7 cellular contexts compared by ENCODE assay signal in genomic region chr2:44171442-44171841, GRCh38. TPM values are rescaled to one million over a fixed set of nuclear protein-coding genes. Genes with fewer than 3 reads are reported as not detected.
DNase-seq lines count a peak whose midpoint lies in the region; ATAC-seq and TF ChIP-seq lines count a peak whose summit lies in the region.
"Not testable (repeated sequence)": the region's sequence is repeated elsewhere in the genome, so short reads cannot be mapped to it uniquely, and the experiment has no call there.

No MANE protein-coding gene starts in this region.

- not testable (repeated sequence) for H4K20me1 ChIP-seq in H9 (ENCODE audit: control insufficient read depth, insufficient read depth, insufficient read length)

- not testable (repeated sequence) for H3K36me3 ChIP-seq in RWPE2 (ENCODE audit: low read depth)

- not testable (repeated sequence) for H4K8ac ChIP-seq in H9 (replicated peaks; ENCODE audit: insufficient read length, low read depth, low read length)

- not testable (repeated sequence) for H3K14ac ChIP-seq in H9 (ENCODE audit: insufficient read depth, low read length)

- TF ChIP-seq CTCF in H9 (conservative IDR thresholded peaks at IDR 0.05); RWPE2 (IDR thresholded peaks at IDR 0.05; ENCODE audit: poor library complexity, severe bottlenecking): not testable (repeated sequence)

- not testable (repeated sequence) for H3K9me3 ChIP-seq in H9 (ENCODE audit: control insufficient read depth, low read depth, low read length); RWPE2 (ENCODE audit: severe bottlenecking); right cardiac atrium (ENCODE audit: control insufficient read depth, low read length)

- not testable (repeated sequence) for H4K91ac ChIP-seq in H9 (ENCODE audit: insufficient read length, low read depth, low read length)

- not testable (repeated sequence) for H3K79me1 ChIP-seq in H9 (ENCODE audit: insufficient read depth, low read depth, low read length, poor library complexity, severe bottlenecking)

- not testable (repeated sequence) for H3K18ac ChIP-seq in H9 (ENCODE audit: insufficient read length, low read depth, low read length)

- not testable (repeated sequence) for H3K4me1 ChIP-seq in H9 (ENCODE audit: insufficient read depth, low read length); right cardiac atrium (ENCODE audit: control insufficient read depth, insufficient read depth, low read length)
- peaks cover 23% of the 10 kb centered on the region for H3K4me1 ChIP-seq in RWPE2 (ENCODE audit: insufficient read depth, poor library complexity, severe bottlenecking)

- H2BK5ac ChIP-seq in H9 (ENCODE audit: insufficient read length, low read length) = not testable (repeated sequence)

- peak overlapping the region; percentile 65 for H3K9ac ChIP-seq in H9 (ENCODE audit: extremely low read depth, insufficient read length, low read length)

- H3K23ac ChIP-seq in H9 (ENCODE audit: insufficient read length, low read depth, low read length) = not testable (repeated sequence)

- H3K27me3 Mint-ChIP-seq in H9 (ENCODE audit: low read depth); activated T-helper 1 cell treated with anti-CD3 and anti-CD28 coated beads, Interleukin-12 subunit alpha, Interleukin-12 subunit beta, Interleukin-2, Interleukin-4 antibody, amounts not matched to agents 30 ng/mL and 10 ng/mL and 1 ng/mL, durations not matched to agents 14 hours and 24 hours and 36 hours (ENCODE audit: insufficient read depth); naive thymus-derived CD8-positive, alpha-beta T cell: not testable (repeated sequence)

- H2BK120ac ChIP-seq in H9 (ENCODE audit: low read depth, low read length, poor library complexity, severe bottlenecking) = not testable (repeated sequence)

- not testable (repeated sequence) for DNase-seq in H9; RWPE2 (ENCODE audit: low spot score); activated T-helper 1 cell treated with anti-CD3 and anti-CD28 coated beads, Interleukin-12 subunit alpha, Interleukin-12 subunit beta, Interleukin-2, Interleukin-4 antibody, amounts not matched to agents 30 ng/mL and 10 ng/mL and 1 ng/mL, durations not matched to agents 14 hours and 24 hours and 36 hours (ENCODE audit: low spot score); right cardiac atrium; naive thymus-derived CD8-positive, alpha-beta T cell
- DNase-seq in stimulated activated CD4-positive, alpha-beta T cell treated with anti-CD3 and anti-CD28 coated beads, Interleukin-1b, Interleukin-23, amount 100 ng/mL, for 48 hours = peak; percentile 13

- H3T11ph ChIP-seq in H9 (ENCODE audit: low read length) = not testable (repeated sequence)

- peak overlapping the region in 2 of 3 experiments; percentile 40 to 63; a peak in 1 of 7 replicates for H3K27ac Mint-ChIP-seq in H9
- not testable (repeated sequence) for H3K27ac Mint-ChIP-seq in activated T-helper 1 cell treated with anti-CD3 and anti-CD28 coated beads, Interleukin-12 subunit alpha, Interleukin-12 subunit beta, Interleukin-2, Interleukin-4 antibody, amounts not matched to agents 30 ng/mL and 10 ng/mL and 1 ng/mL, durations not matched to agents 14 hours and 24 hours and 36 hours
- peak overlapping the region in 9 of 10 donors; percentile 18 to 88 (median 80) for H3K27ac Mint-ChIP-seq in naive thymus-derived CD8-positive, alpha-beta T cell

- H2BK12ac ChIP-seq in H9 (ENCODE audit: insufficient read length, low read depth, low read length) = not testable (repeated sequence)

- peak overlapping the region; percentile 91 to 96 for H3K4me3 Mint-ChIP-seq in H9
- peak overlapping the region; percentile 88 for H3K4me3 Mint-ChIP-seq in activated T-helper 1 cell treated with anti-CD3 and anti-CD28 coated beads, Interleukin-12 subunit alpha, Interleukin-12 subunit beta, Interleukin-2, Interleukin-4 antibody, amounts not matched to agents 30 ng/mL and 10 ng/mL and 1 ng/mL, durations not matched to agents 14 hours and 24 hours and 36 hours
- peak overlapping the region; percentile 84 to 100 (median 98) for H3K4me3 Mint-ChIP-seq in naive thymus-derived CD8-positive, alpha-beta T cell

- peak overlapping the region; percentile 97 for H3K4me2 ChIP-seq in H9 (ENCODE audit: insufficient read depth, insufficient read length, low read length)

- POLR2A ChIA-PET in naive thymus-derived CD8-positive, alpha-beta T cell (lab: Charles Lee) = interaction anchor here (0.5 to 1.2 kb wide), 5 partner anchors 22 to 192 kb away, joined by 3 to 6 read pairs (median 3); partner anchors contain the start of genes CAMKMT and PREPL

- not testable (repeated sequence) for ATAC-seq in RWPE2 (ENCODE audit: low read depth); right cardiac atrium; naive thymus-derived CD8-positive, alpha-beta T cell

- H3K23me2 ChIP-seq in H9 (ENCODE audit: insufficient read length, low read depth, low read length, poor library complexity, severe bottlenecking) = not testable (repeated sequence)

- H2AK5ac ChIP-seq in H9 (ENCODE audit: insufficient read length, low read length) = not testable (repeated sequence)

- not testable (repeated sequence) for H3K27ac ChIP-seq in H9 (ENCODE audit: insufficient read length, low read depth, low read length); right cardiac atrium (ENCODE audit: low read length)
- H3K27ac ChIP-seq in RWPE2 (ENCODE audit: poor library complexity, severe bottlenecking) = peak overlapping the region; percentile 70
- peak overlapping the region; percentile 51 for H3K27ac ChIP-seq in cingulate gyrus (ENCODE audit: low read depth, low read length)

- not testable (repeated sequence) for H3K4ac ChIP-seq in H9 (ENCODE audit: low read depth, low read length)

- peaks cover 26 to 48% (median 40%) of the 10 kb centered on the region in 3 experiments for H3K36me3 Mint-ChIP-seq in H9 (ENCODE audit: insufficient read depth in 1 of 3, low read depth in 3 of 3)
- peaks cover 10% of the 10 kb centered on the region for H3K36me3 Mint-ChIP-seq in activated T-helper 1 cell treated with anti-CD3 and anti-CD28 coated beads, Interleukin-12 subunit alpha, Interleukin-12 subunit beta, Interleukin-2, Interleukin-4 antibody, amounts not matched to agents 30 ng/mL and 10 ng/mL and 1 ng/mL, durations not matched to agents 14 hours and 24 hours and 36 hours (ENCODE audit: low read depth)
- peaks cover 0 to 26% (median 6%) of the 10 kb centered on the region in 3 donors for H3K36me3 Mint-ChIP-seq in naive thymus-derived CD8-positive, alpha-beta T cell

- not testable (repeated sequence) for H4K5ac ChIP-seq in H9 (ENCODE audit: insufficient read length, low read depth, low read length)

- not testable (repeated sequence) for H3K4me3 ChIP-seq in RWPE2 (ENCODE audit: severe bottlenecking)
- peak overlapping the region; percentile 49 for H3K4me3 ChIP-seq in right cardiac atrium (ENCODE audit: low read length)

- H3K27me3 ChIP-seq in H9 (ENCODE audit: insufficient read depth, low read length); RWPE2 (ENCODE audit: insufficient read depth, poor library complexity, severe bottlenecking); right cardiac atrium (ENCODE audit: control insufficient read depth, insufficient read depth): not testable (repeated sequence)

- intact Hi-C loops in activated T-helper 1 cell treated with anti-CD3 and anti-CD28 coated beads, Interleukin-12 subunit alpha, Interleukin-12 subunit beta, Interleukin-2, Interleukin-4 antibody, amounts not matched to agents 30 ng/mL and 10 ng/mL and 1 ng/mL, durations not matched to agents 14 hours and 24 hours and 36 hours (cut with micrococcal nuclease) = loop anchor here (5.0 kb wide), 1 partner anchor 51 kb away; no protein-coding TSS in a partner anchor
- intact Hi-C loops in right cardiac atrium (cut with DNase I) = not testable (repeated sequence)

- not testable (repeated sequence) for H2BK15ac ChIP-seq in H9 (ENCODE audit: low read depth, low read length)

- H3K56ac ChIP-seq in H9 (ENCODE audit: insufficient read length, low read depth, low read length) = not testable (repeated sequence)

- peaks cover 3 to 11% of the 10 kb centered on the region in 2 experiments; a peak in 4 of 5 replicates for H3K9me3 Mint-ChIP-seq in H9
- not testable (repeated sequence) for H3K9me3 Mint-ChIP-seq in activated T-helper 1 cell treated with anti-CD3 and anti-CD28 coated beads, Interleukin-12 subunit alpha, Interleukin-12 subunit beta, Interleukin-2, Interleukin-4 antibody, amounts not matched to agents 30 ng/mL and 10 ng/mL and 1 ng/mL, durations not matched to agents 14 hours and 24 hours and 36 hours; naive thymus-derived CD8-positive, alpha-beta T cell

- H2AFZ ChIP-seq in H9 (ENCODE audit: low read length) = not testable (repeated sequence)

- H3K79me2 ChIP-seq in H9 (ENCODE audit: insufficient read depth, low read length) = peaks cover 64% of the 10 kb centered on the region

- H2BK20ac ChIP-seq in H9 (ENCODE audit: low read depth, low read length, poor library complexity, severe bottlenecking) = not testable (repeated sequence)

- H3K4me1 Mint-ChIP-seq in H9 = peaks cover 46 to 55% of the 10 kb centered on the region in 2 experiments
- peaks cover 68% of the 10 kb centered on the region for H3K4me1 Mint-ChIP-seq in activated T-helper 1 cell treated with anti-CD3 and anti-CD28 coated beads, Interleukin-12 subunit alpha, Interleukin-12 subunit beta, Interleukin-2, Interleukin-4 antibody, amounts not matched to agents 30 ng/mL and 10 ng/mL and 1 ng/mL, durations not matched to agents 14 hours and 24 hours and 36 hours (ENCODE audit: low read depth)
- H3K4me1 Mint-ChIP-seq in naive thymus-derived CD8-positive, alpha-beta T cell = peaks cover 26 to 74% (median 66%) of the 10 kb centered on the region in 4 donors

- no CpG with 5 or more reads among the region's 8 CpGs for WGBS in H9 (ENCODE audit: extremely low coverage, insufficient read length, low lambda C conversion rate)
- 70% methylated on average over 8 of the region's 8 CpGs for WGBS in right cardiac atrium

RNA-seq across cellular contexts. Expression of gene PPM1B, which starts 2.8 kb away (rescaled TPM):
- 148 and 156 TPM in 2 replicates for total RNA-seq in H9 (2021)
- total RNA-seq in activated T-helper 1 cell treated with anti-CD3 and anti-CD28 coated beads, Interleukin-12 subunit alpha, Interleukin-12 subunit beta, Interleukin-2, Interleukin-4 antibody, amounts not matched to agents 30 ng/mL and 10 ng/mL and 1 ng/mL, durations not matched to agents 14 hours and 24 hours and 36 hours = 41.5 and 42.2 TPM in 2 replicates
- 10 to 100 TPM; 42.3 to 57.7 (median 44.8) TPM for total RNA-seq in right cardiac atrium
- 26.7 TPM for polyA plus RNA-seq in right cardiac atrium
- 10 to 100 TPM; 76.7 to 88.0 TPM for total RNA-seq in naive thymus-derived CD8-positive, alpha-beta T cell
- 10 to 100 TPM; 43.3 to 54.5 (median 51.2) TPM for polyA plus RNA-seq in naive thymus-derived CD8-positive, alpha-beta T cell
